Comparison of ENCODE assay signal across 7 cellular contexts in the genomic region with DNA sequence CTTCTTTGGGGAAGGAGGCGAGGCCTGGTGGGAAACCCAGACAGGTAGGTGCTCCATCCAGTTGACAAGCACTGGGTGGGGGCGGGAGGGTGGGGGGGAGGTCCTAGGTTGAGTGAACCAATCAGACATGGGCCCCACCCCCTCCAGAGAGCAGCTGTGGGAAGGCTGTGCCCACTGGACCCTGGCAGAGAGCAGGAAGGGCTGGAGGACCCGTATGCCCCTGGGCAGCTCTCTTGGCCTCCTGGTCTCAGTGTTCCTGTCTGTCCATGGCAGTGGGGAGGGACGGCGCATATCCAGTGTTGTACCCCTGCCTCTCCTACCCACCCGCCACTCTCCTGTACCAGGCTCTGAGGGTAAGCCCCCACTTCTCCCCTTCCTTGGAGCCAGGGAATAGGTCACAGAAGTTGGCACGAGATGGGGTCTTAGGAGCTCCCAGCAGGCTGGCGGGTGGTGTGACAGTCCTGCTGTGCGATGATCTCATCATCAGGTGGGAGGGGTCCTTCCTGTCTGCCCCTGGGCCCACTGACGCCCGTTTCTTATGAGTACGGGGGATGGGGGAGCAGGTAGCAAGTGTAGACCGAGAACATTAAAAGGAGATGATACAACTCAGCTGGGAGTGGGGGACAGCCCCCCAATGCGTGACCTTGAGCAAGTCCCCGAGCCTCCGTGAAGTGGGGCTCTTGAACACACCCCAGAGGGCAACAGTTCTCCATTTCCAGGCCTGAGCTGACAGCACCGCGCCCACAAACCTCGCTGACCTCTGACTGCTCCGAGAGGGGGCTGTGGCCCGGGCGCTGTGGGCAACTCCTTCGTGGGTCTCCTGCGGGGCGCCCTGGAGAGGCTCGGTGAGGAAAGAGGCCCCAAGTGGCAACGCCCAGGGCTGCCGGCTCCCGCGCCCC. TPM values are rescaled to one million over a fixed set of nuclear protein-coding genes. Genes with fewer than 3 reads are reported as not detected.
DNase-seq lines count a peak whose midpoint lies in the region; ATAC-seq and TF ChIP-seq lines count a peak whose summit lies in the region.

No MANE protein-coding gene starts in this region.

- H3K4me2 ChIP-seq in GM23248 (ENCODE audit: unreplicated experiment), result peak overlapping the region; percentile 47

- H3K4me1 ChIP-seq in GM23248 (ENCODE audit: insufficient read depth) (no peaks in the 10 kb centered on the region), Panc1 (ENCODE audit: control insufficient read depth, insufficient read depth, low read length) (peaks cover 16% of the 10 kb centered on the region)

- WGBS in GM23248 (ENCODE audit: low coverage in 1 of 2, low lambda C conversion rate in 2 of 2, missing lambda C conversion rate in 2 of 2), 2 experiments, result 54 to 55% methylated on average over 27 of the region's 30 CpGs

- no peaks in the 10 kb centered on the region for H3K36me3 Mint-ChIP-seq in endothelial cell (ENCODE audit: low read depth, unreplicated experiment)

- POLR2A ChIA-PET in Panc1 (lab: Charles Lee), result no interaction called here

- H3K4me3 Mint-ChIP-seq in endothelial cell (ENCODE audit: unreplicated experiment), result peak overlapping the region; percentile 74

- TF ChIP-seq CTCF in Panc1 (IDR thresholded peaks at IDR 0.05) (no peak), endothelial cell (IDR thresholded peaks at IDR 0.05; ENCODE audit: unreplicated experiment) (no peak), GM10266 (IDR thresholded peaks at IDR 0.05; ENCODE audit: control insufficient read depth, insufficient read depth, low read depth, missing control alignments) (no peak)

- H3K27me3 ChIP-seq in GM23248 (replicated peaks; ENCODE audit: insufficient read depth) (no peaks in the 10 kb centered on the region; the same call in 1 of the 2 replicates), Panc1 (ENCODE audit: control insufficient read depth, insufficient read depth, low read length) (no peaks in the 10 kb centered on the region)

- in situ Hi-C loops in GM23248 (cut with MboI), result loop anchor here (10.0 kb wide), 1 partner anchor 73 kb away; no protein-coding TSS in a partner anchor
- in situ Hi-C loops in Panc1 (cut with HindIII; ENCODE audit: low pct_unique_long_range_greater_than_20kb, low sequenced_read_pairs), result no loop called here

- BruUV-seq in Panc1 (replicated peaks; lab: Mats Ljungman, UMichigan), result no TSS peak

- H3K9me2 ChIP-seq in GM23248 (ENCODE audit: insufficient read depth), result no peaks in the 10 kb centered on the region

- ATAC-seq in Panc1 (no peak), HG03159 (IDR thresholded peaks at IDR 0.05; ENCODE audit: unreplicated experiment) (no peak), HG02970 (IDR thresholded peaks at IDR 0.05; ENCODE audit: low FRiP score, unreplicated experiment) (no peak)

- no peak overlapping the region for H3K27ac ChIP-seq in GM23248
- peak overlapping the region; percentile 68 for H3K27ac ChIP-seq in Panc1 (ENCODE audit: low read length)
- H3K27ac ChIP-seq in skin epidermis, result peak overlapping the region in 9 of 21 experiments; percentile 16 to 84 (median 73)

- H3K9me3 Mint-ChIP-seq in endothelial cell (ENCODE audit: unreplicated experiment), result no peaks in the 10 kb centered on the region

- H3K9me3 ChIP-seq in GM23248 (ENCODE audit: low read depth) (no peaks in the 10 kb centered on the region), Panc1 (ENCODE audit: control insufficient read depth, insufficient read depth, low read depth, low read length) (no peaks in the 10 kb centered on the region)

- intact Hi-C loops in Panc1 (cut with micrococcal nuclease; ENCODE audit: unreplicated experiment), result no loop called here

- peaks cover 13% of the 10 kb centered on the region for H3K4me1 Mint-ChIP-seq in endothelial cell (ENCODE audit: unreplicated experiment)

- H2AFZ ChIP-seq in GM23248, result peak overlapping the region; percentile 83

- CTCF ChIA-PET in Panc1 (lab: Charles Lee), result no interaction called here

- no peaks in the 10 kb centered on the region for H3F3A ChIP-seq in GM23248 (ENCODE audit: insufficient read depth)

- H3K79me2 ChIP-seq in GM23248 (ENCODE audit: insufficient read depth), result no peaks in the 10 kb centered on the region

- H3K27ac Mint-ChIP-seq in endothelial cell (ENCODE audit: unreplicated experiment), result no peak overlapping the region

- H3K9ac ChIP-seq in GM23248, result peak overlapping the region; percentile 65; the same call in 1 of the 2 replicates

- no peaks in the 10 kb centered on the region for H4K20me1 ChIP-seq in GM23248 (ENCODE audit: insufficient read depth)

- H3K4me3 ChIP-seq in GM23248, result 0 out of 2 replicates have a peak overlapping the region, but pooled peaks have one; percentile 79
- peak overlapping the region; percentile 42 to 57 for H3K4me3 ChIP-seq in Panc1 (ENCODE audit: low read depth in 2 of 2, low read length in 2 of 2)
- H3K4me3 ChIP-seq in skin epidermis, result peak overlapping the region in 6 of 7 experiments; percentile 35 to 72 (median 55)

- H3K27me3 Mint-ChIP-seq in endothelial cell (ENCODE audit: unreplicated experiment), result peaks cover 5% of the 10 kb centered on the region

- H3K36me3 ChIP-seq in GM23248 (ENCODE audit: low read depth) (no peaks in the 10 kb centered on the region), Panc1 (ENCODE audit: control insufficient read depth, insufficient read depth, low read length) (no peaks in the 10 kb centered on the region; the same call in 1 of the 2 replicates)

- DNase-seq in GM23248, result no peak
- no peak for DNase-seq in Panc1 (ENCODE audit: low read depth, low spot score)
- no peak for DNase-seq in endothelial cell (ENCODE audit: low spot score)
- no peak for DNase-seq in GM10266 (ENCODE audit: extremely low spot score)

RNA-seq across cellular contexts. Expression of a gene that starts 1.2 kb away (rescaled TPM):
- total RNA-seq in GM23248 (2014; rRNA removed; shearing (Covaris generic)), result 0.25 and 2.4 TPM in 2 replicates
- 0.06 and 0.14 TPM in 2 replicates for polyA plus RNA-seq in GM23248 (2016; fragmentation: Nextera tagmentation; extraction: Ambion mirVana)
- total RNA-seq in Panc1 (2021; ENCODE audit: unreplicated experiment), result 3.9 TPM
- polyA plus RNA-seq in Panc1 (2012; ENCODE audit: insufficient read length), result 3.8 TPM
- 6.8 TPM for total RNA-seq in endothelial cell (ENCODE audit: unreplicated experiment)
